In the genomic region with DNA sequence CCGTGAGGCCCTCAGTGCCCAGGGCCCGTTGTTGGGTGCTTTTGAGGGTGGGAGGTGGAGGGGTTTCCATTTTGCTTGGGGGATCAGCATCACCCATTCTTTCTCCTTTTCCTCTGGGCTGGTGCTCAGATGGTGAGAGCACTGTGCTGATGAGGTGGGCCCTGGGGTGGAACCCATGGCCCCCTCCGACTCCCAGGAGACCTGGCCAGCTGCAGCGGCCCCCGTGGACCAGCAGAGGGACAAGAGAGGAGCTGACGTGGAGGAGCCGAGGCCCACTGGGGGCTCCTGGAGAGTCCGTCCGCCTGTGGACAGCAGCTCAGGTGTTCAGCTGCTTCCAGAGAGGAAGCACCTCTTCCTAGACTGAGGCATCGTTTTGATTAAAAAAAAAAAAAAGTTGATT, we compare ENCODE assay signal across 12 cellular contexts. TPM values are rescaled to one million over a fixed set of nuclear protein-coding genes. Genes with fewer than 3 reads are reported as not detected.
"Had no signal": no experiment of that assay in that cellular context is flagged by ENCODE, and none has a peak within 500 bp of the region (broad histone marks: within the 10 kb centered on the region; RNA-seq: fewer than 3 reads in every experiment).

No MANE protein-coding gene starts in this region.

RNA-seq across cellular contexts. Expression of gene PROP1, which starts 46.4 kb away (rescaled TPM):
- total RNA-seq: activated CD4-positive, alpha-beta memory T cell treated with anti-CD3 and anti-CD28 coated beads, Interleukin-2, amount 10 ng/mL, durations not matched to agents 7 days and 5 days; activated CD4-positive, alpha-beta T cell treated with anti-CD3 and anti-CD28 coated beads for 36 hours; activated CD4-positive, alpha-beta T cell treated with anti-CD3 and anti-CD28 coated beads, Interleukin-2, amount 10 ng/mL, durations not matched to agents 7 days and 5 days; activated CD8-positive, alpha-beta memory T cell treated with anti-CD3 and anti-CD28 coated beads, Interleukin-2, amount 10 ng/mL, durations not matched to agents 7 days and 5 days; activated CD8-positive, alpha-beta T cell treated with anti-CD3 and anti-CD28 coated beads, Interleukin-2, amount 10 ng/mL, durations not matched to agents 7 days and 5 days; activated naive CD8-positive, alpha-beta T cell treated with anti-CD3 and anti-CD28 coated beads, Interleukin-2, amount 10 ng/mL, durations not matched to agents 7 days and 5 days; activated T-helper 2 cell treated with anti-CD3 and anti-CD28 coated beads, Interferon-gamma antibody, Interleukin-2, Interleukin-4, amounts not matched to agents 10 μg/mL and 5 μg/mL and 100 μg/mL, durations not matched to agents 14 hours and 24 hours and 36 hours; ascending aorta; bronchial epithelial cell; cardiac muscle cell; chondrocyte had no signal
- polyA plus RNA-seq: adipose tissue, cardiac muscle cell had no signal
